Comparison of ENCODE assay signal across 17 cellular contexts in the genomic region with DNA sequence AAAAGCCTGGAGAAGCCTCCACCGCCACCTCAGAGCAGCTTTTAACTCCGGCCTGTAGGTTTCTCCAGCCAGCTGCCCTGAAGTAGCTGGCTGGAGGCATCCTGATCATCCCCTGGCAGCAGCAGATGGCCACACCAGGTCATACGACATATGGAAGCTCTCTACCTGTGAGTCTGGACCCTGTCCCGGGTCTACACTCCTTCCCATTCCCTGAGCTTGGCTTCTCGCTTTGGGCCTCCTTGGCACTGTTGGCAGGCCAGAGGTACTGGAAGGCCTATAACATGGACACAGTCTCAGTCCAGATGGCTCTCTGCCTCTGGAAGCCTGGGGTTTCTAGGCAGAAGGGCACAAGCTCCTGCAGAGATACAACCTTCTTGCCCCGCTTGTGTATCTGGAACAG. TPM values are rescaled to one million over a fixed set of nuclear protein-coding genes. Genes with fewer than 3 reads are reported as not detected.
A peak's percentile ranks its signal among the peaks of the same experiment; 100 is the strongest.
DNase-seq lines count a peak whose midpoint lies in the region; ATAC-seq and TF ChIP-seq lines count a peak whose summit lies in the region.
"Had no signal": no experiment of that assay in that cellular context is flagged by ENCODE, and none has a peak within 500 bp of the region (broad histone marks: within the 10 kb centered on the region; RNA-seq: fewer than 3 reads in every experiment).

No MANE protein-coding gene starts in this region.

- H3K4me1 ChIP-seq in lower lobe of right lung = peaks cover 98% of the 10 kb centered on the region
- peaks cover 15% of the 10 kb centered on the region for H3K4me1 ChIP-seq in foreskin keratinocyte

- H3K27ac ChIP-seq in HL-60 (replicated peaks) (peak overlapping the region; percentile 63), caudate nucleus (ENCODE audit: low read depth, low read length) (peak overlapping the region; percentile 30), lower lobe of right lung (peak overlapping the region; percentile 74), skin epidermis (peak overlapping the region in 12 of 21 experiments; percentile 31 to 91 (median 77)), foreskin keratinocyte (no peak overlapping the region)
- H3K27ac ChIP-seq: epithelial cell of prostate, SJCRH30 had no signal

- H3K4me3 ChIP-seq in HL-60 (replicated peaks; ENCODE audit: insufficient read depth, low read length) = no peak overlapping the region
- H3K4me3 ChIP-seq in lower lobe of right lung = no peak overlapping the region
- no peak overlapping the region for H3K4me3 ChIP-seq in skin epidermis
- H3K4me3 ChIP-seq: SJCRH30 had no signal

- H3K36me3 ChIP-seq in lower lobe of right lung = peaks cover 70% of the 10 kb centered on the region

- no peak for ATAC-seq in lower lobe of right lung
- no peak for ATAC-seq in foreskin keratinocyte
- ATAC-seq in HG02840 (IDR thresholded peaks at IDR 0.05; ENCODE audit: low FRiP score, unreplicated experiment) = no peak
- ATAC-seq: T-helper 17 cell had no signal

- TF ChIP-seq CTCF in HL-60 (IDR thresholded peaks at IDR 0.05; ENCODE audit: insufficient read depth, low read length) (no peak), lower lobe of right lung (IDR thresholded peaks at IDR 0.05) (no peak), foreskin keratinocyte (conservative IDR thresholded peaks at IDR 0.05) (no peak)

- intact Hi-C loops in lower lobe of right lung (cut with DNase I) = no loop called here

- H3K27me3 ChIP-seq in HL-60 (ENCODE audit: insufficient read depth, poor library complexity, severe bottlenecking) (no peaks in the 10 kb centered on the region), lower lobe of right lung (ENCODE audit: low read depth) (no peaks in the 10 kb centered on the region), foreskin keratinocyte (no peaks in the 10 kb centered on the region)
- H3K27me3 ChIP-seq: SJCRH30 had no signal

- H3K9me3 ChIP-seq in lower lobe of right lung = no peaks in the 10 kb centered on the region
- H3K9me3 ChIP-seq: SJCRH30 had no signal

- DNase-seq in HL-60 (ENCODE audit: low read depth in 1 of 2, low spot score in 1 of 2) (no peak), caudate nucleus (lab: John Stamatoyannopoulos, UW) (peak in 1 of 61 donors; percentile 93), lower lobe of right lung (no peak), foreskin keratinocyte (no peak)
- DNase-seq in activated CD4-positive, alpha-beta T cell treated with anti-CD3 and anti-CD28 coated beads, Interleukin-2, amount 50 U/mL, for 1 hour = no peak
- no peak for DNase-seq in activated CD4-positive, alpha-beta T cell treated with anti-CD3 and anti-CD28 coated beads for 4 hours
- DNase-seq: activated CD4-positive, alpha-beta memory T cell treated with anti-CD3 and anti-CD28 coated beads for 36 hours; activated naive CD4-positive, alpha-beta T cell treated with anti-CD3 and anti-CD28 coated beads, Interleukin-2, amount 50 U/mL, for 16 hours; activated T-cell treated with anti-CD3 and anti-CD28 coated beads, Interleukin-2, amount 50 U/mL, for 24 hours; H7; NCI-H1417 treated with DMSO at 0.1 percent for 48 hours; NCI-H526; SJCRH30; T-helper 17 cell had no signal

RNA-seq across cellular contexts. Expression of gene TRIM8, which starts 43.5 kb away (rescaled TPM):
- total RNA-seq in lower lobe of right lung (142 TPM), foreskin keratinocyte (57.9 and 65.4 TPM in 2 replicates)
- polyA plus RNA-seq in foreskin keratinocyte = 59.3 and 62.8 TPM in 2 replicates
